Comparison of ENCODE assay signal across 8 cellular contexts in the genomic region with DNA sequence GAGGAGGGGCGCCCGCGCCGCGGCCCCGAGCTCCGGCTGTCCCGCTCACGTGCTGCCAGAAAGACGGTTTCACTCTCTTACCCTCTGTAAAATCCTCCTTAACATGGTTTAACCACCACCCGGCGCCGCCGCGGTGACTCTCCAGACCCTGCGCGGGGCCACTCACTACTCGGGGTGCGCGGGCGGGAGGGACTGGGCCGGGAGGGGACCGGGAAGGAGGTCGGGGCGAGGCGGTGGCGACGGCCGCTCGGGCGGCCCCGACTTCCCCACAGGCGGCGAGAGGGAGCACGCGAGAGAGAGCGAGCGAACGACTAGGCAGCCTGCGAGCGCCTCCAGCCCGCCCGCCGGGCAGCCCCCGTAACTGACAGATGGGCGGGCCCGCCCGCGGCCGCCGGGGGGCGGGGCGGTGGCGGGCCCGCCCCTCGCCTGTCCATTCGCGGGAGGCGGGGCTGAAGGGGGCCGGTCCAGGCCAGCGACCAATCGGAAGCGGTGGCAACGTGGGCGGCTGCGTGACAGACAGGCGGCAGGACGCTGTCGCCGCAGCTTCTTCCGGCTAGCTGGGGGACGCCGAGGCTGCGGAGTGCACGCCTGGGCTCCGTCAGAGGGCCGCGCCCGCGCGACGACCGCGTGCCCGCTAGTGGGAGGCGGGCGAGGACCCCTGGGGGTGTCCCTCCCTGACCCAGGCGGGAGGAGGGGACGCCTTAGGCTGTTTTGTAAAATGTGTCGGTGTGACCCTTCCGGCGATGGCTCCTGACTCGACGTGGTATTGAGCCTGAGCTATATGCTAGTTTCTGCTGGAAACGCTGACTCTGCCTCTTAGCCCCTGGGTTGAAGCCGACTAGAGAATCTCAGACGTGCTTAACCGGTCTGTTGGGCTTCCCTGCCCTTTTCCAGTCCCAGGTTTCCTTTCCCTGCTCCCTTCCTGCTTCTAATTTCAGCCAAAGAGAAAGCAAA. TPM values are rescaled to one million over a fixed set of nuclear protein-coding genes. Genes with fewer than 3 reads are reported as not detected.
DNase-seq lines count a peak whose midpoint lies in the region; ATAC-seq and TF ChIP-seq lines count a peak whose summit lies in the region.

A gene (minus strand): TSS at position 334 of the 954 bp plus-strand sequence. CDS start 229 bp downstream, at position 105.

- peak; percentile 42 to 99 for TF ChIP-seq EP300 in tibial nerve (IDR thresholded peaks at IDR 0.05)

- peak; percentile 87 for ATAC-seq in HG02678 (IDR thresholded peaks at IDR 0.05; ENCODE audit: unreplicated experiment)
- ATAC-seq in Right ventricle myocardium superior (ENCODE audit: poor library complexity): peak; percentile 96

- peak within 1 kb of the TSS; percentile 85 for H3K27ac ChIP-seq in SU-DHL-6 (ENCODE audit: low read depth, low read length)
- H3K27ac ChIP-seq in parathyroid adenoma: peak within 1 kb of the TSS; percentile 92
- H3K27ac ChIP-seq in tibial nerve: peak within 1 kb of the TSS; percentile 98 to 99 (median 98)

- WGBS in tibial nerve, 2 donors: 0 to 1% methylated on average over 26 to 28 of the region's 98 CpGs

- peaks cover 44% of the 10 kb centered on the region for H3K79me2 ChIP-seq in SU-DHL-6 (ENCODE audit: insufficient read depth, low read length)
- H3K79me2 ChIP-seq in parathyroid adenoma: peaks cover 21% of the 10 kb centered on the region

- peak; percentile 86 to 97 for TF ChIP-seq POLR2A in tibial nerve (IDR thresholded peaks at IDR 0.05)

- TF ChIP-seq CTCF in GM12872 (IDR thresholded peaks at IDR 0.05; ENCODE audit: insufficient read depth, low read depth, low read length) (0 out of 3 replicates have a peak, but pooled peaks have one; percentile 23), SU-DHL-6 (IDR thresholded peaks at IDR 0.05; ENCODE audit: insufficient read depth, low read length, poor library complexity, severe bottlenecking) (no peak), parathyroid adenoma (IDR thresholded peaks at IDR 0.05) (peak; percentile 28), tibial nerve (IDR thresholded peaks at IDR 0.05) (peak; percentile 23 to 62 (median 40))

- intact Hi-C loops in Right ventricle myocardium superior (cut with DNase I): no loop called here

- peak within 1 kb of the TSS; percentile 97 for H2AFZ ChIP-seq in SU-DHL-6 (ENCODE audit: low read depth, low read length, severe bottlenecking)
- peak within 1 kb of the TSS; percentile 99 for H2AFZ ChIP-seq in parathyroid adenoma

- H3K4me2 ChIP-seq in SU-DHL-6 (ENCODE audit: low read depth, low read length, poor library complexity, severe bottlenecking): peak within 1 kb of the TSS; percentile 99
- H3K4me2 ChIP-seq in parathyroid adenoma (ENCODE audit: low read length): peak within 1 kb of the TSS; percentile 79

- H3K4me3 ChIP-seq in SU-DHL-6 (ENCODE audit: insufficient read depth, low read length, poor library complexity, severe bottlenecking) (peak within 1 kb of the TSS; percentile 83), parathyroid adenoma (ENCODE audit: low read depth, low read length) (peak within 1 kb of the TSS; percentile 91), tibial nerve (peak within 1 kb of the TSS; percentile 68 to 94 (median 82))

- H4K20me1 ChIP-seq in SU-DHL-6 (ENCODE audit: low read depth, low read length): peaks cover 3% of the 10 kb centered on the region; the same call in 1 of the 2 replicates

- DNase-seq in NCI-H128 (lab: John Stamatoyannopoulos, UW; ENCODE audit: unreplicated experiment) (peak; percentile 95), Right ventricle myocardium superior (peak; percentile 99), tibial nerve (ENCODE audit: low spot score in 2 of 2) (peak; percentile 92 to 94)
- DNase-seq in activated naive CD8-positive, alpha-beta T cell treated with anti-CD3 and anti-CD28 coated beads, Interleukin-2, amount 50 U/mL, for 16 hours (ENCODE audit: low read depth, low spot score): peak; percentile 98

- no peaks in the 10 kb centered on the region for H3K9me3 ChIP-seq in SU-DHL-6 (ENCODE audit: insufficient read depth, low read length)
- H3K9me3 ChIP-seq in parathyroid adenoma (ENCODE audit: control insufficient read depth, low read length): no peaks in the 10 kb centered on the region
- H3K9me3 ChIP-seq in tibial nerve: no peaks in the 10 kb centered on the region

- peak within 1 kb of the TSS; percentile 91 for H3K9ac ChIP-seq in SU-DHL-6 (ENCODE audit: low read length)
- H3K9ac ChIP-seq in parathyroid adenoma: peak within 1 kb of the TSS; percentile 89

- H3K4me1 ChIP-seq in parathyroid adenoma: peaks cover 22% of the 10 kb centered on the region
- H3K4me1 ChIP-seq in tibial nerve: peaks cover 0 to 43% (median 22%) of the 10 kb centered on the region in 4 donors

- H3K27me3 ChIP-seq in SU-DHL-6 (ENCODE audit: low read length) (no peaks in the 10 kb centered on the region), parathyroid adenoma (ENCODE audit: control insufficient read depth, insufficient read depth, low read length) (no peaks in the 10 kb centered on the region), tibial nerve (no peaks in the 10 kb centered on the region)

- H3K36me3 ChIP-seq in SU-DHL-6 (ENCODE audit: low read length): no peaks in the 10 kb centered on the region
- no peaks in the 10 kb centered on the region for H3K36me3 ChIP-seq in parathyroid adenoma (ENCODE audit: control insufficient read depth, insufficient read depth, low read length)
- H3K36me3 ChIP-seq in tibial nerve: no peaks in the 10 kb centered on the region

- no peaks in the 10 kb centered on the region for H3K9me2 ChIP-seq in SU-DHL-6 (replicated peaks; ENCODE audit: insufficient read depth, low read length)

- peaks cover 18% of the 10 kb centered on the region; the same call in 1 of the 2 replicates for H3F3A ChIP-seq in SU-DHL-6 (ENCODE audit: insufficient read depth)

RNA-seq across cellular contexts. Expression of the gene that starts here (rescaled TPM):
- total RNA-seq in Right ventricle myocardium superior: 22.1 TPM
- total RNA-seq in tibial nerve: 10 to 100 TPM; 18.4 to 34.8 (median 24.1) TPM

Comparison
In these comparisons a context has a peak if more than half of its experiments do, and no peak if none do; other contexts are left out.
1. Peak in every context shown above with its lines: DNase-seq, ATAC-seq, H3K4me3 ChIP-seq and H3K27ac ChIP-seq.